Comparison of ENCODE assay signal across 1 cellular context in genomic region chr11:130122141-130122575, GRCh38.
TF ChIP-seq lines count a peak whose summit lies in the region.

No MANE protein-coding gene starts in this region.

TF ChIP-seq in SK-N-SH, 30 proteins besides CTCF, POLR2A, EP300 and RAD21 (continued from another document):
- TF ChIP-seq NFIC (IDR thresholded peaks at IDR 0.05; ENCODE audit: borderline replicate concordance) (no peak), SIN3A (IDR thresholded peaks at IDR 0.05; ENCODE audit: borderline replicate concordance, low read depth, low read length) (no peak), SMC3 (IDR thresholded peaks at IDR 0.05; ENCODE audit: low read depth, low read length) (no peak), MEF2A (IDR thresholded peaks at IDR 0.05; ENCODE audit: borderline replicate concordance, low read depth) (no peak), TEAD4 (IDR thresholded peaks at IDR 0.05; ENCODE audit: borderline replicate concordance, insufficient read depth) (no peak), YY1 (IDR thresholded peaks at IDR 0.05; ENCODE audit: low read depth) (no peak), EZH2phosphoT487 (IDR thresholded peaks at IDR 0.05; ENCODE audit: borderline replicate concordance, low read depth) (no peak), POLR2AphosphoS5 (IDR thresholded peaks at IDR 0.05; ENCODE audit: low read depth, low read length) (no peak), ELF1 (IDR thresholded peaks at IDR 0.05) (no peak), FOSL2 (IDR thresholded peaks at IDR 0.05; ENCODE audit: borderline replicate concordance, low read depth) (no peak)
- TF ChIP-seq, protein P1, sequence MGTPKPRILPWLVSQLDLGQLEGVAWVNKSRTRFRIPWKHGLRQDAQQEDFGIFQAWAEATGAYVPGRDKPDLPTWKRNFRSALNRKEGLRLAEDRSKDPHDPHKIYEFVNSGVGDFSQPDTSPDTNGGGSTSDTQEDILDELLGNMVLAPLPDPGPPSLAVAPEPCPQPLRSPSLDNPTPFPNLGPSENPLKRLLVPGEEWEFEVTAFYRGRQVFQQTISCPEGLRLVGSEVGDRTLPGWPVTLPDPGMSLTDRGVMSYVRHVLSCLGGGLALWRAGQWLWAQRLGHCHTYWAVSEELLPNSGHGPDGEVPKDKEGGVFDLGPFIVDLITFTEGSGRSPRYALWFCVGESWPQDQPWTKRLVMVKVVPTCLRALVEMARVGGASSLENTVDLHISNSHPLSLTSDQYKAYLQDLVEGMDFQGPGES (IDR thresholded peaks at IDR 0.05; ENCODE audit: low read depth, low read length): no peak
